In the genomic region with DNA sequence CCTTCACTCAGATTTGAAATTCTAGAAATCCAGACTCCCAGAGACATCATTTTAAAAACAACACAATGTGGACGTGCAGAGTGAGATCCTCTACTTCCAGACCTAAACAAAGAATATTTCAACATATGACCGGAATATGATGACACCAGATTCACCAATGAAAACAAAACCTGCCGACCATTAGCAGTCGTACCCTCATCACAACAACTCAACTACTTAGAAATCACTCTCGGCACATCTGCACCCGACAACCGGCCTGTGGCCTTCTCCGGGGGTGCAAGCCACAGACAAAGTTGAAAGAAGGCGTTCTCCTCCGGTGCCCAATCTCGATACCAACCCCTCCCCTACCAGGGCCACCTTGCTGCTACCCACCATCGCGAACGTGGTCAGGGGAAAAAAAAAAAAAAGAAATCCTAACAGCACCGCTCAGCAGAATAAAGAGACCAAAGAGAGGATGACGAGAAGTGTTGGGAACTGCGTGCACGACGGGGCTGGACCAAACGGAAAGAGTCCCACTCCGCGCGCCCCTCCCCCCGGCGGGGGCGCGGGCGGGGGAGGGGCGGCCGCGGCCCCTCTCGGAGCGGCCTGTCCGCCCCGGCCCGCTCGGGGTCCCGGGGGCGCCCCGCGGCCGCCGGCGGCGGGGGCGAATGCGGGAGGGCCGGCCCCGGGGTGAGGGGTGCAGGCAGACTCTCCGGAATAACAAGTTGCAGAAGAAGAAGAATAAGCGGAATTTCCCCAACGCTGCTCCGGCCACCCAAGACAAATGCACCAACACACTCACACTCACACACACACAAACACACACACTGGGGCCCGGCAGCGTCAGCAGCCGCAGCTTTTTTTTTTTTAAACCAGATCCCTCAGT, we compare ENCODE assay signal across 8 cellular contexts. TPM values are rescaled to one million over a fixed set of nuclear protein-coding genes. Genes with fewer than 3 reads are reported as not detected.
DNase-seq lines count a peak whose midpoint lies in the region; ATAC-seq and TF ChIP-seq lines count a peak whose summit lies in the region.

No MANE protein-coding gene starts in this region.

- peaks cover 34% of the 10 kb centered on the region for H3F3A ChIP-seq in DOHH2 (ENCODE audit: control insufficient read depth, insufficient read depth)

- H3K36me3 Mint-ChIP-seq in naive B cell, result no peaks in the 10 kb centered on the region
- no peaks in the 10 kb centered on the region for H3K36me3 Mint-ChIP-seq in stimulated activated naive CD8-positive, alpha-beta T cell treated with anti-CD3 and anti-CD28 coated beads, Interleukin-15, Interleukin-2, amounts not matched to agents 100 ng/mL and 50 ng/mL, for 24 hours (ENCODE audit: low read depth)

- H3K9me3 Mint-ChIP-seq in naive B cell, result no peaks in the 10 kb centered on the region
- H3K9me3 Mint-ChIP-seq in stimulated activated naive CD8-positive, alpha-beta T cell treated with anti-CD3 and anti-CD28 coated beads, Interleukin-15, Interleukin-2, amounts not matched to agents 100 ng/mL and 50 ng/mL, for 24 hours, result no peaks in the 10 kb centered on the region

- H3K9me3 ChIP-seq in DOHH2 (ENCODE audit: control insufficient read depth, insufficient read depth, low read length) (no peaks in the 10 kb centered on the region), NT2/D1 (ENCODE audit: insufficient read depth, low read length) (no peaks in the 10 kb centered on the region), esophagus muscularis mucosa (no peaks in the 10 kb centered on the region)

- H3K9ac ChIP-seq in NT2/D1 (ENCODE audit: insufficient read length, low read depth), result peak overlapping the region; percentile 85

- no peaks in the 10 kb centered on the region for H3K9me2 ChIP-seq in DOHH2 (replicated peaks; ENCODE audit: control insufficient read depth, low read length)

- H3K4me2 ChIP-seq in DOHH2 (ENCODE audit: low read length), result peak overlapping the region; percentile 80

- H4K20me1 ChIP-seq in DOHH2 (ENCODE audit: control insufficient read depth, insufficient read depth, low read depth, low read length), result no peaks in the 10 kb centered on the region

- intact Hi-C loops in esophagus muscularis mucosa (cut with DNase I), result loop anchor here (2.0 to 10.0 kb wide), 3 partner anchors 115 to 185 kb away; no protein-coding TSS in a partner anchor

- peaks cover 3% of the 10 kb centered on the region; the same call in 1 of the 2 replicates for H3K36me3 ChIP-seq in DOHH2 (ENCODE audit: control insufficient read depth, low read length)
- H3K36me3 ChIP-seq in NT2/D1 (ENCODE audit: insufficient read depth, insufficient read length, low read length), result no peaks in the 10 kb centered on the region
- H3K36me3 ChIP-seq in esophagus muscularis mucosa, result no peaks in the 10 kb centered on the region

- H3K27ac ChIP-seq in DOHH2 (ENCODE audit: low read depth, low read length) (peak overlapping the region; percentile 78), esophagus muscularis mucosa (replicated peaks in 1 of 4) (peak overlapping the region; percentile 90 to 95 (median 94))

- ATAC-seq in naive B cell (ENCODE audit: low read depth in 2 of 2) (peak; percentile 52), HG03108 (IDR thresholded peaks at IDR 0.05; ENCODE audit: unreplicated experiment) (no peak)

- H3K4me1 Mint-ChIP-seq in naive B cell, result peaks cover 39 to 50% (median 44%) of the 10 kb centered on the region in 3 donors
- H3K4me1 Mint-ChIP-seq in stimulated activated naive CD8-positive, alpha-beta T cell treated with anti-CD3 and anti-CD28 coated beads, Interleukin-15, Interleukin-2, amounts not matched to agents 100 ng/mL and 50 ng/mL, for 24 hours (ENCODE audit: low read depth), result peaks cover 66% of the 10 kb centered on the region

- H3K27me3 ChIP-seq in DOHH2 (ENCODE audit: control insufficient read depth, low read length) (no peaks in the 10 kb centered on the region), NT2/D1 (ENCODE audit: insufficient read depth, insufficient read length) (no peaks in the 10 kb centered on the region), esophagus muscularis mucosa (no peaks in the 10 kb centered on the region)

- TF ChIP-seq EP300 in esophagus muscularis mucosa (IDR thresholded peaks at IDR 0.05), result no peak

- peak overlapping the region; percentile 96 to 99 (median 98) for H3K4me3 Mint-ChIP-seq in naive B cell
- H3K4me3 Mint-ChIP-seq in stimulated activated naive CD8-positive, alpha-beta T cell treated with anti-CD3 and anti-CD28 coated beads, Interleukin-15, Interleukin-2, amounts not matched to agents 100 ng/mL and 50 ng/mL, for 24 hours, result peak overlapping the region; percentile 90

- TF ChIP-seq CTCF in DOHH2 (IDR thresholded peaks at IDR 0.05; ENCODE audit: low read depth, low read length, poor library complexity, severe bottlenecking) (no peak), HFF-Myc (IDR thresholded peaks at IDR 0.05; ENCODE audit: low read depth, low read length, missing control alignments) (no peak), esophagus muscularis mucosa (IDR thresholded peaks at IDR 0.05) (no peak)

- under 1% methylated on average over 32 of the region's 56 CpGs for WGBS in esophagus muscularis mucosa

- peak overlapping the region; percentile 96 to 99 (median 98) for H3K27ac Mint-ChIP-seq in naive B cell
- peak overlapping the region; percentile 98 for H3K27ac Mint-ChIP-seq in stimulated activated naive CD8-positive, alpha-beta T cell treated with anti-CD3 and anti-CD28 coated beads, Interleukin-15, Interleukin-2, amounts not matched to agents 100 ng/mL and 50 ng/mL, for 24 hours

- H3K27me3 Mint-ChIP-seq in naive B cell, result no peaks in the 10 kb centered on the region
- H3K27me3 Mint-ChIP-seq in stimulated activated naive CD8-positive, alpha-beta T cell treated with anti-CD3 and anti-CD28 coated beads, Interleukin-15, Interleukin-2, amounts not matched to agents 100 ng/mL and 50 ng/mL, for 24 hours, result no peaks in the 10 kb centered on the region

- peak overlapping the region; percentile 91 for H3K4me3 ChIP-seq in DOHH2 (ENCODE audit: low read length)
- peak overlapping the region; percentile 82 for H3K4me3 ChIP-seq in HFF-Myc (replicated peaks; ENCODE audit: low read depth, low read length)
- H3K4me3 ChIP-seq in NT2/D1 (ENCODE audit: insufficient read length, low read depth), result peak overlapping the region; percentile 77
- peak overlapping the region; percentile 83 to 94 (median 90) for H3K4me3 ChIP-seq in esophagus muscularis mucosa

- H3K79me2 ChIP-seq in DOHH2 (ENCODE audit: control insufficient read depth, low read length), result peaks cover 59% of the 10 kb centered on the region

- H3K4me1 ChIP-seq in DOHH2 (ENCODE audit: control insufficient read depth, low read length), result peaks cover 46% of the 10 kb centered on the region
- no peaks in the 10 kb centered on the region for H3K4me1 ChIP-seq in NT2/D1 (ENCODE audit: insufficient read depth, insufficient read length)
- H3K4me1 ChIP-seq in esophagus muscularis mucosa, result peaks cover 53 to 58% (median 57%) of the 10 kb centered on the region in 4 donors

- DNase-seq in HFF-Myc (ENCODE audit: extremely low read depth, low read depth) (no peak), NT2/D1 (ENCODE audit: low read depth, low spot score) (no peak), activated T-cell treated with anti-CD3 and anti-CD28 coated beads for 48 hours (ENCODE audit: low read depth) (peak; percentile 36), esophagus muscularis mucosa (ENCODE audit: extremely low spot score) (no peak), naive B cell (peak; percentile 75)

- TF ChIP-seq POLR2A in esophagus muscularis mucosa (IDR thresholded peaks at IDR 0.05; ENCODE audit: low read depth), result no peak

RNA-seq across cellular contexts. Expression of a gene that starts 1.7 kb away (rescaled TPM):
- 10 to 100 TPM; 31.8 to 47.8 (median 36.1) TPM for total RNA-seq in esophagus muscularis mucosa
- polyA plus RNA-seq in naive B cell (ENCODE audit: low read depth in 6 of 6), result 10 to 100 TPM in 5 of 6 donors, under 1 TPM in 1; 0.28 to 19.0 (median 12.3) TPM

Comparison
In these comparisons a context has a peak if more than half of its experiments do, and no peak if none do; other contexts are left out.
1. DNase-seq: peak in activated T-cell treated with anti-CD3 and anti-CD28 coated beads for 48 hours (single experiment) and naive B cell (single experiment); none in HFF-Myc (single experiment), NT2/D1 (single experiment) and esophagus muscularis mucosa (single experiment).
2. Peak in every context shown above with its lines, with median percentiles within 50 percentile points of each other: H3K4me3 ChIP-seq.